ENCODE assay signal across 8 cellular contexts in genomic region chr16:69311115-69311532, GRCh38. TPM values are rescaled to one million over a fixed set of nuclear protein-coding genes. Genes with fewer than 3 reads are reported as not detected.
A peak's percentile ranks its signal among the peaks of the same experiment; 100 is the strongest.
DNase-seq lines count a peak whose midpoint lies in the region; ATAC-seq and TF ChIP-seq lines count a peak whose summit lies in the region.

TSS of gene VPS4A (plus strand) at chr16:69311350. CDS start at chr16:69311512, 162 bp downstream.

- H3K27me3 ChIP-seq in right atrium auricular region (no peaks in the 10 kb centered on the region), vagina (no peaks in the 10 kb centered on the region)

- H3K36me3 Mint-ChIP-seq in T-helper 17 cell (ENCODE audit: low read depth): peaks cover 6% of the 10 kb centered on the region

- H3K27ac Mint-ChIP-seq in T-helper 17 cell: peak within 1 kb of the TSS; percentile 98

- peak within 1 kb of the TSS; percentile 99 for H3K4me3 Mint-ChIP-seq in T-helper 17 cell

- H3K4me3 ChIP-seq in right atrium auricular region (peak within 1 kb of the TSS; percentile 87 to 92), vagina (peak within 1 kb of the TSS; percentile 93 to 97)

- peaks cover 22% of the 10 kb centered on the region for H3K4me1 Mint-ChIP-seq in T-helper 17 cell

- TF ChIP-seq POLR2A in vagina (IDR thresholded peaks at IDR 0.05): peak in 1 of 2 donors; percentile 43

- TF ChIP-seq CTCF in right atrium auricular region (IDR thresholded peaks at IDR 0.05) (peak; percentile 96), vagina (IDR thresholded peaks at IDR 0.05) (peak; percentile 68 to 82 (median 80))

- H3K27me3 Mint-ChIP-seq in T-helper 17 cell: no peaks in the 10 kb centered on the region

- H3K9me3 ChIP-seq in T-helper 17 cell (ENCODE audit: control insufficient read depth, low read length, poor library complexity, severe bottlenecking): no peaks in the 10 kb centered on the region
- no peaks in the 10 kb centered on the region for H3K9me3 ChIP-seq in right atrium auricular region
- no peaks in the 10 kb centered on the region for H3K9me3 ChIP-seq in vagina

- peaks cover 0 to 21% of the 10 kb centered on the region in 2 donors for H3K4me1 ChIP-seq in right atrium auricular region
- peaks cover 21% of the 10 kb centered on the region for H3K4me1 ChIP-seq in vagina

- H3K27ac ChIP-seq in angular gyrus (ENCODE audit: low read depth, low read length): peak within 1 kb of the TSS; percentile 88
- peak within 1 kb of the TSS; percentile 82 to 89 for H3K27ac ChIP-seq in right atrium auricular region
- peak within 1 kb of the TSS; percentile 86 for H3K27ac ChIP-seq in vagina

- ATAC-seq in GM18498 (IDR thresholded peaks at IDR 0.05; ENCODE audit: unreplicated experiment) (peak; percentile 94), HG02938 (IDR thresholded peaks at IDR 0.05; ENCODE audit: unreplicated experiment) (peak; percentile 84), T-helper 17 cell (peak; percentile 98)

- peak; percentile 87 for DNase-seq in NCI-H1694 treated with DMSO at 0.1 percent for 48 hours (lab: John Stamatoyannopoulos, UW)
- peak; percentile 97 to 100 (median 98) for DNase-seq in T-helper 17 cell
- peak; percentile 93 for DNase-seq in right atrium auricular region (ENCODE audit: low spot score)
- peak; percentile 98 for DNase-seq in putamen (ENCODE audit: low spot score)
- no peak for DNase-seq in vagina (ENCODE audit: extremely low spot score in 2 of 2)

- intact Hi-C loops in vagina (cut with DNase I): no loop called here

- H3K36me3 ChIP-seq in right atrium auricular region: peaks cover 11% of the 10 kb centered on the region
- H3K36me3 ChIP-seq in vagina: peaks cover 0 to 16% of the 10 kb centered on the region in 2 donors

RNA-seq across cellular contexts. Expression of gene VPS4A, which starts in this region (rescaled TPM):
- total RNA-seq in T-helper 17 cell: 10 to 100 TPM; 43.8 to 53.7 TPM
- total RNA-seq in right atrium auricular region: 10 to 100 TPM; 25.4 to 36.4 TPM
- total RNA-seq in vagina: 27.7 TPM

Comparison
In these comparisons a context has a peak if more than half of its experiments do, and no peak if none do; other contexts are left out.
1. DNase-seq: peak in NCI-H1694 treated with DMSO at 0.1 percent for 48 hours (single experiment), T-helper 17 cell (3 of 3), right atrium auricular region (single experiment) and putamen (single experiment); none in vagina (0 of 2).
2. Peak in every context shown above with its lines, with median percentiles within 50 percentile points of each other: ATAC-seq and H3K27ac ChIP-seq.